8 cellular contexts compared by ENCODE assay signal in genomic region chrX:135543924-135544323, GRCh38. TPM values are rescaled to one million over a fixed set of nuclear protein-coding genes. Genes with fewer than 3 reads are reported as not detected.
DNase-seq lines count a peak whose midpoint lies in the region; ATAC-seq and TF ChIP-seq lines count a peak whose summit lies in the region.

No MANE protein-coding gene starts in this region.

- POLR2A ChIA-PET in SK-N-SH (lab: Yijun Ruan, JAX) = no interaction called here
- POLR2A ChIA-PET in activated CD8-positive, alpha-beta T cell treated with anti-CD3 and anti-CD28 coated beads, Interleukin-2, amount 10 ng/mL, durations not matched to agents 7 days and 5 days (lab: Charles Lee) = interaction anchor here (1.3 kb wide), 1 partner anchor 23 kb away, joined by 5 read pairs; no protein-coding TSS in a partner anchor

- H3K79me2 ChIP-seq in SK-N-SH (ENCODE audit: insufficient read depth) = no peaks in the 10 kb centered on the region
- no peaks in the 10 kb centered on the region for H3K79me2 ChIP-seq in smooth muscle cell (ENCODE audit: low read depth)

- no peak for TF ChIP-seq RAD21 in SK-N-SH (IDR thresholded peaks at IDR 0.05; ENCODE audit: low read length)

- H3K27me3 Mint-ChIP-seq in activated CD8-positive, alpha-beta T cell treated with anti-CD3 and anti-CD28 coated beads, Interleukin-2, amount 10 ng/mL, durations not matched to agents 7 days and 5 days (ENCODE audit: low read depth) = no peaks in the 10 kb centered on the region

- H3F3A ChIP-seq in SK-N-SH (replicated peaks; ENCODE audit: insufficient read depth) (no peaks in the 10 kb centered on the region), smooth muscle cell (ENCODE audit: low read depth) (no peaks in the 10 kb centered on the region)

- no peaks in the 10 kb centered on the region for H4K20me1 ChIP-seq in SK-N-SH (ENCODE audit: insufficient read depth)
- H4K20me1 ChIP-seq in smooth muscle cell (ENCODE audit: low read depth) = no peaks in the 10 kb centered on the region

- H3K27ac Mint-ChIP-seq in activated CD8-positive, alpha-beta T cell treated with anti-CD3 and anti-CD28 coated beads, Interleukin-2, amount 10 ng/mL, durations not matched to agents 7 days and 5 days = no peak overlapping the region

- no peak overlapping the region for H3K4me3 ChIP-seq in SK-N-SH (ENCODE audit: low read depth in 2 of 2, low read length in 1 of 2)
- no peak overlapping the region for H3K4me3 ChIP-seq in smooth muscle cell

- H3K9me2 ChIP-seq in SK-N-SH = no peaks in the 10 kb centered on the region; the same call in 1 of the 2 replicates

- 26% methylated on average over 2 of the region's 2 CpGs for WGBS in SK-N-SH (ENCODE audit: low lambda C conversion rate)
- 20% methylated on average over 2 of the region's 2 CpGs for WGBS in smooth muscle cell (ENCODE audit: low lambda C conversion rate)

- H3K4me3 Mint-ChIP-seq in activated CD8-positive, alpha-beta T cell treated with anti-CD3 and anti-CD28 coated beads, Interleukin-2, amount 10 ng/mL, durations not matched to agents 7 days and 5 days = no peak overlapping the region

- ATAC-seq in SK-N-SH treated with all-trans-retinoic acid at 6 μM for 48 hours = no peak
- ATAC-seq in HG02623 (IDR thresholded peaks at IDR 0.05; ENCODE audit: unreplicated experiment) = peak; percentile 33
- peak; percentile 42 for ATAC-seq in activated CD8-positive, alpha-beta T cell treated with anti-CD3 and anti-CD28 coated beads, Interleukin-2, amount 10 ng/mL, durations not matched to agents 7 days and 5 days

- H3K4me1 Mint-ChIP-seq in activated CD8-positive, alpha-beta T cell treated with anti-CD3 and anti-CD28 coated beads, Interleukin-2, amount 10 ng/mL, durations not matched to agents 7 days and 5 days (ENCODE audit: low read depth) = peaks cover 25% of the 10 kb centered on the region

- H3K4me1 ChIP-seq in SK-N-SH (ENCODE audit: control insufficient read depth in 1 of 2, insufficient read depth in 2 of 2, low read depth in 1 of 2, low read length in 1 of 2) (no peaks in the 10 kb centered on the region), smooth muscle cell (ENCODE audit: low read depth) (no peaks in the 10 kb centered on the region)

- H3K9me3 ChIP-seq in SK-N-SH (no peaks in the 10 kb centered on the region), smooth muscle cell (replicated peaks; ENCODE audit: low read depth) (no peaks in the 10 kb centered on the region)

- H2AFZ ChIP-seq in SK-N-SH (ENCODE audit: low read depth) = no peak overlapping the region
- H2AFZ ChIP-seq in smooth muscle cell (ENCODE audit: low read depth) = no peak overlapping the region

- no peak overlapping the region for H3K9ac ChIP-seq in SK-N-SH
- no peak overlapping the region for H3K9ac ChIP-seq in smooth muscle cell (ENCODE audit: low read depth)

- no peaks in the 10 kb centered on the region for H3K9me3 Mint-ChIP-seq in activated CD8-positive, alpha-beta T cell treated with anti-CD3 and anti-CD28 coated beads, Interleukin-2, amount 10 ng/mL, durations not matched to agents 7 days and 5 days (ENCODE audit: insufficient read depth)

- no peak for TF ChIP-seq EP300 in SK-N-SH (IDR thresholded peaks at IDR 0.05; ENCODE audit: borderline replicate concordance in 1 of 2, low read depth in 1 of 2, low read length in 1 of 2)

- H3K27me3 ChIP-seq in SK-N-SH (ENCODE audit: insufficient read depth) (no peaks in the 10 kb centered on the region), smooth muscle cell (ENCODE audit: low read depth) (no peaks in the 10 kb centered on the region)

- peak; percentile 40 for TF ChIP-seq CTCF in SK-N-SH (IDR thresholded peaks at IDR 0.05)
- peak; percentile 10 for TF ChIP-seq CTCF in smooth muscle cell (IDR thresholded peaks at IDR 0.05; ENCODE audit: borderline replicate concordance, insufficient read depth, poor library complexity, severe bottlenecking)

- CTCF ChIA-PET in SK-N-SH (lab: Yijun Ruan, JAX) = interaction anchor here (0.8 to 1.8 kb wide), 4 partner anchors 13 to 53 kb away, joined by 3 to 5 read pairs (median 4); no protein-coding TSS in a partner anchor
- CTCF ChIA-PET in activated CD8-positive, alpha-beta T cell treated with anti-CD3 and anti-CD28 coated beads, Interleukin-2, amount 10 ng/mL, durations not matched to agents 7 days and 5 days (lab: Charles Lee) = interaction anchor here (1.2 to 3.5 kb wide), 10 partner anchors 10 to 49 kb away, joined by 3 to 14 read pairs (median 4); no protein-coding TSS in a partner anchor

- no peak for DNase-seq in SK-N-SH
- peak; percentile 39 for DNase-seq in activated CD8-positive, alpha-beta T cell treated with anti-CD3 and anti-CD28 coated beads, Interleukin-2, amount 10 ng/mL, durations not matched to agents 7 days and 5 days
- DNase-seq in smooth muscle cell (lab: John Stamatoyannopoulos, UW; ENCODE audit: unreplicated experiment) = no peak
- no peak for DNase-seq in NCI-H187 treated with DMSO at 0.1 percent for 48 hours (lab: John Stamatoyannopoulos, UW)
- DNase-seq in middle frontal gyrus (ENCODE audit: extremely low spot score, low spot score) = no peak
- DNase-seq in hypothalamus (lab: John Stamatoyannopoulos, UW) = no peak

- H3K27ac ChIP-seq in SK-N-SH (ENCODE audit: low read depth in 2 of 2, low read length in 1 of 2) (no peak overlapping the region), smooth muscle cell (ENCODE audit: low read depth) (no peak overlapping the region)

- H3K4me2 ChIP-seq in SK-N-SH (no peak overlapping the region), smooth muscle cell (no peak overlapping the region)

- H3K36me3 ChIP-seq in SK-N-SH (replicated peaks in 1 of 2; ENCODE audit: control insufficient read depth in 1 of 2, insufficient read depth in 2 of 2, low read length in 1 of 2) = no peaks in the 10 kb centered on the region
- no peaks in the 10 kb centered on the region for H3K36me3 ChIP-seq in smooth muscle cell (ENCODE audit: low read depth)

- H3K36me3 Mint-ChIP-seq in activated CD8-positive, alpha-beta T cell treated with anti-CD3 and anti-CD28 coated beads, Interleukin-2, amount 10 ng/mL, durations not matched to agents 7 days and 5 days (ENCODE audit: low read depth) = peaks cover 37% of the 10 kb centered on the region

TF ChIP-seq in SK-N-SH, 30 proteins besides CTCF, POLR2A, EP300 and RAD21 (continues in another document):
- no peak for TF ChIP-seq GABPA (IDR thresholded peaks at IDR 0.05; ENCODE audit: low read depth)
- no peak for TF ChIP-seq RXRA (IDR thresholded peaks at IDR 0.05; ENCODE audit: borderline replicate concordance, low read depth)
- TF ChIP-seq USF2 (IDR thresholded peaks at IDR 0.05; ENCODE audit: borderline replicate concordance, low read depth, low read length) = no peak
- TF ChIP-seq MEF2A (IDR thresholded peaks at IDR 0.05; ENCODE audit: borderline replicate concordance, low read depth) = no peak
- no peak for TF ChIP-seq ELF1 (IDR thresholded peaks at IDR 0.05)
- no peak for TF ChIP-seq MAX (IDR thresholded peaks at IDR 0.05; ENCODE audit: low read depth)
- no peak for TF ChIP-seq CHD2 (IDR thresholded peaks at IDR 0.05; ENCODE audit: low read length, partially characterized antibody)
- no peak for TF ChIP-seq RFX5 (IDR thresholded peaks at IDR 0.05; ENCODE audit: low read length)
- TF ChIP-seq MXI1 (IDR thresholded peaks at IDR 0.05; ENCODE audit: low read depth, low read length) = no peak

TF ChIP-seq in SK-N-SH treated with all-trans-retinoic acid at 6 μM for 48 hours, 23 proteins besides CTCF, POLR2A, EP300 and RAD21 (continues in another document):
- TF ChIP-seq GLIS3 (CRISPR knock-in tag; IDR thresholded peaks at IDR 0.05) (no peak), PPARA (CRISPR knock-in tag; IDR thresholded peaks at IDR 0.05; ENCODE audit: borderline replicate concordance) (no peak), ZNF70 (CRISPR knock-in tag; IDR thresholded peaks at IDR 0.05) (no peak), ZFP30 (CRISPR knock-in tag; IDR thresholded peaks at IDR 0.05) (no peak), ZFP3 (CRISPR knock-in tag; IDR thresholded peaks at IDR 0.05) (no peak), POU6F1 (CRISPR knock-in tag; IDR thresholded peaks at IDR 0.05; ENCODE audit: borderline replicate concordance, low read depth) (no peak), BACH2 (CRISPR knock-in tag; IDR thresholded peaks at IDR 0.05; ENCODE audit: borderline replicate concordance) (no peak), CSDC2 (CRISPR knock-in tag; IDR thresholded peaks at IDR 0.05) (no peak)

RNA-seq across cellular contexts. Expression of gene INTS6L, which starts 23.5 kb away (rescaled TPM):
- polyA plus RNA-seq in SK-N-SH (2012; rRNA removed) (2.0 and 2.9 TPM in 2 replicates), smooth muscle cell (4.9 and 7.7 TPM in 2 replicates)
- polyA plus RNA-seq in SK-N-SH (2012; cell fraction: cytosol; rRNA removed) = 0.96 and 1.3 TPM in 2 replicates
- polyA plus RNA-seq in SK-N-SH (2012; cell fraction: nucleus; rRNA removed) = 7.6 and 15.1 TPM in 2 replicates
- 10 to 100 TPM; 24.4 to 24.9 TPM for total RNA-seq in activated CD8-positive, alpha-beta T cell treated with anti-CD3 and anti-CD28 coated beads, Interleukin-2, amount 10 ng/mL, durations not matched to agents 7 days and 5 days
- total RNA-seq in smooth muscle cell = 19.6 and 20.5 TPM in 2 replicates
